Comparison of ENCODE assay signal across 38 cellular contexts in genomic region chr2:77910136-77910535, GRCh38.
"Had no signal": no experiment of that assay in that cellular context is flagged by ENCODE, and none has a peak within 500 bp of the region (broad histone marks: within the 10 kb centered on the region; RNA-seq: fewer than 3 reads in every experiment).

No MANE protein-coding gene starts in this region.

- H3K9me3 ChIP-seq: adrenal gland, ascending aorta, body of pancreas, breast epithelium had no signal

- H3K4me1 Mint-ChIP-seq: activated naive CD4-positive, alpha-beta T cell treated with anti-CD3 and anti-CD28 coated beads, Interleukin-2, amount 10 ng/mL, durations not matched to agents 7 days and 5 days; activated naive CD4-positive, alpha-beta T cell treated with anti-CD3 and anti-CD28 coated beads, Interleukin-2, amount 50 U/mL, for 24 hours; activated naive CD8-positive, alpha-beta T cell treated with anti-CD3 and anti-CD28 coated beads for 36 hours; activated naive CD8-positive, alpha-beta T cell treated with anti-CD3 and anti-CD28 coated beads, Interleukin-2, amount 10 ng/mL, durations not matched to agents 7 days and 5 days; activated naive CD8-positive, alpha-beta T cell treated with anti-CD3 and anti-CD28 coated beads, Interleukin-2, amount 50 U/mL, for 24 hours; activated T-helper 17 cell treated with anti-CD3 and anti-CD28 coated beads, Interleukin-2, amount 50 U/mL, for 72 hours; brain; central memory CD8-positive, alpha-beta T cell had no signal

- H3K27me3 ChIP-seq: adrenal gland, ascending aorta, body of pancreas, brain microvascular endothelial cell, breast epithelium, cardiac muscle cell had no signal

- H3K27me3 Mint-ChIP-seq: activated naive CD4-positive, alpha-beta T cell treated with anti-CD3 and anti-CD28 coated beads, Interleukin-2, amount 10 ng/mL, durations not matched to agents 7 days and 5 days; activated naive CD4-positive, alpha-beta T cell treated with anti-CD3 and anti-CD28 coated beads, Interleukin-2, amount 50 U/mL, for 24 hours; activated naive CD8-positive, alpha-beta T cell; activated naive CD8-positive, alpha-beta T cell treated with anti-CD3 and anti-CD28 coated beads for 36 hours; activated naive CD8-positive, alpha-beta T cell treated with anti-CD3 and anti-CD28 coated beads, Interleukin-2, amount 10 ng/mL, durations not matched to agents 7 days and 5 days; activated naive CD8-positive, alpha-beta T cell treated with anti-CD3 and anti-CD28 coated beads, Interleukin-2, amount 50 U/mL, for 24 hours; activated T-cell treated with anti-CD3 and anti-CD28 coated beads, Interleukin-2, amount 50 U/mL, for 24 hours; activated T-helper 17 cell treated with anti-CD3 and anti-CD28 coated beads, Interleukin-2, amount 50 U/mL, for 72 hours; central memory CD8-positive, alpha-beta T cell had no signal

- H3K27ac Mint-ChIP-seq: activated naive CD4-positive, alpha-beta T cell treated with anti-CD3 and anti-CD28 coated beads for 36 hours; activated naive CD4-positive, alpha-beta T cell treated with anti-CD3 and anti-CD28 coated beads, Interleukin-2, amount 10 ng/mL, durations not matched to agents 7 days and 5 days; activated naive CD4-positive, alpha-beta T cell treated with anti-CD3 and anti-CD28 coated beads, Interleukin-2, amount 50 U/mL, for 24 hours; activated naive CD4-positive, alpha-beta T cell treated with anti-CD3 and anti-CD28 coated beads, Interleukin-2, amount 50 U/mL, for 72 hours; activated naive CD8-positive, alpha-beta T cell; activated naive CD8-positive, alpha-beta T cell treated with anti-CD3 and anti-CD28 coated beads for 36 hours; activated naive CD8-positive, alpha-beta T cell treated with anti-CD3 and anti-CD28 coated beads, Interleukin-2, amount 10 ng/mL, durations not matched to agents 7 days and 5 days; activated naive CD8-positive, alpha-beta T cell treated with anti-CD3 and anti-CD28 coated beads, Interleukin-2, amount 50 U/mL, for 24 hours; activated T-cell treated with anti-CD3 and anti-CD28 coated beads, Interleukin-2, amount 50 U/mL, for 24 hours; activated T-cell treated with anti-CD3 and anti-CD28 coated beads, Interleukin-2, amount 50 U/mL, for 72 hours; activated T-helper 1 cell treated with anti-CD3 and anti-CD28 coated beads, Interleukin-12 subunit alpha, Interleukin-12 subunit beta, Interleukin-2, Interleukin-4 antibody, amounts not matched to agents 30 ng/mL and 10 ng/mL and 1 ng/mL, durations not matched to agents 14 hours and 24 hours and 36 hours; activated T-helper 17 cell treated with anti-CD3 and anti-CD28 coated beads, Interleukin-2, amount 50 U/mL, for 72 hours; activated T-helper 2 cell treated with anti-CD3 and anti-CD28 coated beads, Interferon-gamma antibody, Interleukin-2, Interleukin-4, amounts not matched to agents 10 μg/mL and 5 μg/mL and 100 μg/mL, durations not matched to agents 14 hours and 24 hours and 36 hours; brain had no signal

- DNase-seq: activated effector memory CD4-positive, alpha-beta T cell treated with anti-CD3 and anti-CD28 coated beads, Interleukin-2, amount 50 U/mL, for 16 hours; activated effector memory CD4-positive, alpha-beta T cell treated with Interleukin-2 at 50 U/mL for 16 hours; activated gamma-delta T cell; activated gamma-delta T cell treated with Interleukin-2 at 50 U/mL for 16 hours; activated naive CD4-positive, alpha-beta T cell; activated naive CD4-positive, alpha-beta T cell treated with anti-CD3 and anti-CD28 coated beads for 36 hours; activated naive CD4-positive, alpha-beta T cell treated with anti-CD3 and anti-CD28 coated beads, Interleukin-2, amount 10 ng/mL, durations not matched to agents 7 days and 5 days; activated naive CD4-positive, alpha-beta T cell treated with anti-CD3 and anti-CD28 coated beads, Interleukin-2, amount 50 U/mL, for 16 hours; activated naive CD4-positive, alpha-beta T cell treated with Interleukin-2 at 50 U/mL for 16 hours; activated naive CD8-positive, alpha-beta T cell treated with anti-CD3 and anti-CD28 coated beads for 36 hours; activated naive CD8-positive, alpha-beta T cell treated with anti-CD3 and anti-CD28 coated beads, Interleukin-2, amount 10 ng/mL, durations not matched to agents 7 days and 5 days; activated naive CD8-positive, alpha-beta T cell treated with anti-CD3 and anti-CD28 coated beads, Interleukin-2, amount 50 U/mL, for 24 hours; activated T-cell treated with anti-CD3 and anti-CD28 coated beads for 4 hours; activated T-cell treated with anti-CD3 and anti-CD28 coated beads, Interleukin-2, amount 50 U/mL, for 24 hours; activated T-cell treated with anti-CD3 and anti-CD28 coated beads, Interleukin-2, amount 50 U/mL, for 4 hours; activated T-cell treated with anti-CD3 and anti-CD28 coated beads, Interleukin-2, amount 50 U/mL, for 48 hours; activated T-cell treated with anti-CD3 and anti-CD28 coated beads, Interleukin-2, amount 50 U/mL, for 72 hours; adrenal gland; amniotic stem cell; amygdala; anterior cingulate cortex; aorta; body of pancreas; brain microvascular endothelial cell; caudate nucleus; central memory CD4-positive, alpha-beta T cell; cerebellar nuclear complex had no signal

- ATAC-seq: activated naive CD4-positive, alpha-beta T cell treated with anti-CD3 and anti-CD28 coated beads, Interleukin-2, amount 50 U/mL, for 72 hours; activated naive CD8-positive, alpha-beta T cell treated with anti-CD3 and anti-CD28 coated beads, Interleukin-2, amount 50 U/mL, for 24 hours; activated T-cell treated with anti-CD3 and anti-CD28 coated beads, Interleukin-2, amount 50 U/mL, for 4 hours; activated T-cell treated with anti-CD3 and anti-CD28 coated beads, Interleukin-2, amount 50 U/mL, for 72 hours; activated T-helper 17 cell treated with anti-CD3 and anti-CD28 coated beads, Interleukin-2, amount 50 U/mL, for 72 hours; body of pancreas had no signal

- H3K4me1 ChIP-seq: adrenal gland, ascending aorta, body of pancreas, breast epithelium had no signal

- H3K36me3 ChIP-seq: adrenal gland, ascending aorta, brain microvascular endothelial cell, breast epithelium, cardiac muscle cell had no signal

- H3K4me3 ChIP-seq: adrenal gland, ascending aorta, body of pancreas, breast epithelium, cardiac muscle cell had no signal

- H3K4me3 Mint-ChIP-seq: activated naive CD4-positive, alpha-beta T cell treated with anti-CD3 and anti-CD28 coated beads for 36 hours; activated naive CD4-positive, alpha-beta T cell treated with anti-CD3 and anti-CD28 coated beads, Interleukin-2, amount 10 ng/mL, durations not matched to agents 7 days and 5 days; activated naive CD4-positive, alpha-beta T cell treated with anti-CD3 and anti-CD28 coated beads, Interleukin-2, amount 50 U/mL, for 24 hours; activated naive CD8-positive, alpha-beta T cell; activated naive CD8-positive, alpha-beta T cell treated with anti-CD3 and anti-CD28 coated beads for 36 hours; activated naive CD8-positive, alpha-beta T cell treated with anti-CD3 and anti-CD28 coated beads, Interleukin-2, amount 10 ng/mL, durations not matched to agents 7 days and 5 days; activated naive CD8-positive, alpha-beta T cell treated with anti-CD3 and anti-CD28 coated beads, Interleukin-2, amount 50 U/mL, for 24 hours; activated T-cell treated with anti-CD3 and anti-CD28 coated beads, Interleukin-2, amount 50 U/mL, for 24 hours; activated T-cell treated with anti-CD3 and anti-CD28 coated beads, Interleukin-2, amount 50 U/mL, for 4 hours; activated T-cell treated with anti-CD3 and anti-CD28 coated beads, Interleukin-2, amount 50 U/mL, for 72 hours; activated T-helper 1 cell treated with anti-CD3 and anti-CD28 coated beads, Interleukin-12 subunit alpha, Interleukin-12 subunit beta, Interleukin-2, Interleukin-4 antibody, amounts not matched to agents 30 ng/mL and 10 ng/mL and 1 ng/mL, durations not matched to agents 14 hours and 24 hours and 36 hours; activated T-helper 17 cell treated with anti-CD3 and anti-CD28 coated beads, Interleukin-2, amount 50 U/mL, for 72 hours; brain; central memory CD8-positive, alpha-beta T cell had no signal

- H3K27ac ChIP-seq: adrenal gland, ascending aorta, body of pancreas, brain microvascular endothelial cell, breast epithelium, cardiac muscle cell had no signal

- H3K36me3 Mint-ChIP-seq: activated naive CD4-positive, alpha-beta T cell treated with anti-CD3 and anti-CD28 coated beads, Interleukin-2, amount 10 ng/mL, durations not matched to agents 7 days and 5 days; activated naive CD4-positive, alpha-beta T cell treated with anti-CD3 and anti-CD28 coated beads, Interleukin-2, amount 50 U/mL, for 24 hours; activated naive CD4-positive, alpha-beta T cell treated with anti-CD3 and anti-CD28 coated beads, Interleukin-2, amount 50 U/mL, for 72 hours; activated naive CD8-positive, alpha-beta T cell; activated naive CD8-positive, alpha-beta T cell treated with anti-CD3 and anti-CD28 coated beads for 36 hours; activated naive CD8-positive, alpha-beta T cell treated with anti-CD3 and anti-CD28 coated beads, Interleukin-2, amount 10 ng/mL, durations not matched to agents 7 days and 5 days; brain had no signal
